Comparison of ENCODE assay signal across 25 cellular contexts in the genomic region with DNA sequence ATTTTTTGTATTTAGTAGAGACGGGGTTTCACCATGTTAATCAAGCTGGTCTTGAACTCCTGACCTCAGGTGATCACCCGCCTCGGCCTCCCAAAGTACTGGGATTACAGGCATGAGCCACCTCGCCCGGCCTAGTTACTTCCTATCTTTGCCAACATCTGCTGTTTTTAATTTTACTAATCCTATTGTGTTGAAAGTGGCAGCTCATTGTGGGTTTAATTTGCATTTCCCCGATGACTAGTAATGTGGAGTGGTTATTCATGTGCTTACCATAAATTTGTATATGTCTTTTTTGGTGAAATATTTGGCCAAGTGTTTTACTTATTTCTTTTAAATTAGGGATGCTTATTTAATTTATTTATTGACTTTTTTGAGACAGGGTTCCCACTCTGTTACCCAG.
"Had no signal": no experiment of that assay in that cellular context is flagged by ENCODE, and none has a peak within 500 bp of the region (broad histone marks: within the 10 kb centered on the region; RNA-seq: fewer than 3 reads in every experiment).

No MANE protein-coding gene starts in this region.

- H3K36me3 ChIP-seq: breast epithelium, esophagus muscularis mucosa, heart right ventricle, right atrium auricular region, transverse colon had no signal

- H3K9me3 Mint-ChIP-seq: activated CD4-positive, alpha-beta T cell treated with anti-CD3 and anti-CD28 coated beads, Interleukin-2, amount 10 ng/mL, durations not matched to agents 7 days and 5 days; activated naive CD4-positive, alpha-beta T cell treated with anti-CD3 and anti-CD28 coated beads, Interleukin-2, amount 50 U/mL, for 72 hours; dendritic cell treated with granulocyte-macrophage colony-stimulating factor and Interleukin-4, amounts not matched to agents 40 ng/mL and 50 ng/mL, for 4 days; endodermal cell; memory B cell; naive thymus-derived CD4-positive, alpha-beta T cell; T-helper 2 cell treated with Interferon-gamma antibody and Interleukin-4, amounts not matched to agents 5 μg/mL and 100 μg/mL, for 36 hours had no signal

- H3K4me1 Mint-ChIP-seq: activated CD4-positive, alpha-beta T cell treated with anti-CD3 and anti-CD28 coated beads, Interleukin-2, amount 10 ng/mL, durations not matched to agents 7 days and 5 days; activated CD8-positive, alpha-beta memory T cell treated with anti-CD3 and anti-CD28 coated beads, Interleukin-2, amount 10 ng/mL, durations not matched to agents 7 days and 5 days; naive thymus-derived CD4-positive, alpha-beta T cell had no signal

- H3K9me3 ChIP-seq: breast epithelium, esophagus muscularis mucosa, heart right ventricle, right atrium auricular region, testis, transverse colon had no signal

- H3K27ac ChIP-seq: breast epithelium, esophagus muscularis mucosa, foreskin keratinocyte, heart right ventricle, right atrium auricular region, testis, transverse colon had no signal

- H3K4me1 ChIP-seq: breast epithelium, foreskin keratinocyte, transverse colon had no signal

- H3K4me3 ChIP-seq: breast epithelium, esophagus muscularis mucosa, heart right ventricle, right atrium auricular region, testis, transverse colon had no signal

- DNase-seq: activated CD4-positive, alpha-beta T cell treated with anti-CD3 and anti-CD28 coated beads, Interleukin-2, amount 10 ng/mL, durations not matched to agents 7 days and 5 days; activated CD8-positive, alpha-beta memory T cell treated with anti-CD3 and anti-CD28 coated beads, Interleukin-2, amount 10 ng/mL, durations not matched to agents 7 days and 5 days; activated CD8-positive, alpha-beta T cell treated with anti-CD3 and anti-CD28 coated beads, Interleukin-2, amount 10 ng/mL, durations not matched to agents 7 days and 5 days; activated naive CD4-positive, alpha-beta T cell; activated T-cell treated with anti-CD3 and anti-CD28 coated beads, Interleukin-2, amount 50 U/mL, for 48 hours; central memory CD4-positive, alpha-beta T cell; endodermal cell; foreskin keratinocyte; heart right ventricle; midbrain; naive thymus-derived CD4-positive, alpha-beta T cell; occipital lobe; stimulated activated CD4-positive, alpha-beta T cell treated with anti-CD3 and anti-CD28 coated beads, Interleukin-15, amount 100 ng/mL, for 24 hours; stimulated activated naive CD4-positive, alpha-beta T cell treated with Interleukin-2 at 50 U/mL for 16 hours; T-helper 1 cell; testis; transverse colon had no signal

- H3K27ac Mint-ChIP-seq: activated CD4-positive, alpha-beta T cell treated with anti-CD3 and anti-CD28 coated beads, Interleukin-2, amount 10 ng/mL, durations not matched to agents 7 days and 5 days; activated CD8-positive, alpha-beta memory T cell treated with anti-CD3 and anti-CD28 coated beads, Interleukin-2, amount 10 ng/mL, durations not matched to agents 7 days and 5 days; activated CD8-positive, alpha-beta T cell treated with anti-CD3 and anti-CD28 coated beads, Interleukin-2, amount 10 ng/mL, durations not matched to agents 7 days and 5 days; activated naive CD4-positive, alpha-beta T cell treated with anti-CD3 and anti-CD28 coated beads, Interleukin-2, amount 50 U/mL, for 72 hours; dendritic cell treated with granulocyte-macrophage colony-stimulating factor and Interleukin-4, amounts not matched to agents 40 ng/mL and 50 ng/mL, for 4 days; endodermal cell; memory B cell; naive thymus-derived CD4-positive, alpha-beta T cell; T-helper 2 cell treated with Interferon-gamma antibody and Interleukin-4, amounts not matched to agents 5 μg/mL and 100 μg/mL, for 36 hours had no signal

- H3K36me3 Mint-ChIP-seq: activated CD8-positive, alpha-beta memory T cell treated with anti-CD3 and anti-CD28 coated beads, Interleukin-2, amount 10 ng/mL, durations not matched to agents 7 days and 5 days; activated naive CD4-positive, alpha-beta T cell treated with anti-CD3 and anti-CD28 coated beads, Interleukin-2, amount 50 U/mL, for 72 hours; memory B cell; naive thymus-derived CD4-positive, alpha-beta T cell had no signal

- H3K4me3 Mint-ChIP-seq: activated CD4-positive, alpha-beta T cell treated with anti-CD3 and anti-CD28 coated beads, Interleukin-2, amount 10 ng/mL, durations not matched to agents 7 days and 5 days; activated CD8-positive, alpha-beta memory T cell treated with anti-CD3 and anti-CD28 coated beads, Interleukin-2, amount 10 ng/mL, durations not matched to agents 7 days and 5 days; activated CD8-positive, alpha-beta T cell treated with anti-CD3 and anti-CD28 coated beads, Interleukin-2, amount 10 ng/mL, durations not matched to agents 7 days and 5 days; dendritic cell treated with granulocyte-macrophage colony-stimulating factor and Interleukin-4, amounts not matched to agents 40 ng/mL and 50 ng/mL, for 4 days; endodermal cell; memory B cell; naive thymus-derived CD4-positive, alpha-beta T cell; T-helper 2 cell treated with Interferon-gamma antibody and Interleukin-4, amounts not matched to agents 5 μg/mL and 100 μg/mL, for 36 hours had no signal

- ATAC-seq: activated CD4-positive, CD25-positive, alpha-beta regulatory T cell treated with anti-CD3 and anti-CD28 coated beads, Interleukin-2, amount 50 U/mL, for 24 hours; activated CD8-positive, alpha-beta memory T cell treated with anti-CD3 and anti-CD28 coated beads, Interleukin-2, amount 10 ng/mL, durations not matched to agents 7 days and 5 days; activated CD8-positive, alpha-beta T cell treated with anti-CD3 and anti-CD28 coated beads, Interleukin-2, amount 10 ng/mL, durations not matched to agents 7 days and 5 days; activated naive CD4-positive, alpha-beta T cell treated with anti-CD3 and anti-CD28 coated beads, Interleukin-2, amount 50 U/mL, for 72 hours; foreskin keratinocyte; heart right ventricle; naive thymus-derived CD4-positive, alpha-beta T cell had no signal

- H3K27me3 Mint-ChIP-seq: activated CD4-positive, alpha-beta T cell treated with anti-CD3 and anti-CD28 coated beads, Interleukin-2, amount 10 ng/mL, durations not matched to agents 7 days and 5 days; dendritic cell treated with granulocyte-macrophage colony-stimulating factor and Interleukin-4, amounts not matched to agents 40 ng/mL and 50 ng/mL, for 4 days; memory B cell had no signal

- H3K27me3 ChIP-seq: breast epithelium, esophagus muscularis mucosa, foreskin keratinocyte, heart right ventricle, right atrium auricular region, testis, transverse colon had no signal
